Comparison of ENCODE assay signal across 1 cellular context in the genomic region with DNA sequence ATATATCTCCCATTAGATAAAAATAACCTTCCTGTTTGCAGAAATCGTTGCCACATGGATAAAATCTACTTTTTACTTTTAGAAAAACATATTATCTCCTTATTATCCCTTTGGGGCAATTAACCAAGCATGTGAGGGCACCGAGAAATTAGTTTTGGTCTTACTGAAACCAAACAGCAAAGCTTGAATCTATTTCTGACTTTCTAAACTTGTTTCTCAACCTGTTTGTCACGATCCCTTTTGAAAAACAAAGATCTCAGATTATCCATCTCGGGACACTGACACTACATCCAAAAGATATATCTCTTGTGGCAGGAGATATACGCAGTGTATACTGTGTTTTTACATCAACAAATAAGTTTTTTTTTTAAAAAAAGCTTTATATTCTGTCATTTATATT.
TF ChIP-seq lines count a peak whose summit lies in the region.

No MANE protein-coding gene starts in this region.

TF ChIP-seq in GM12878, 131 proteins besides CTCF, POLR2A, EP300 and RAD21 (continued from another document):
- TF ChIP-seq NFIC (IDR thresholded peaks at IDR 0.05; ENCODE audit: low read depth, low read length) (no peak; the same call in 1 of the 2 replicates), BHLHE40 (IDR thresholded peaks at IDR 0.05; ENCODE audit: borderline replicate concordance in 1 of 2, low read depth in 2 of 2, low read length in 1 of 2) (peak in 1 of 2 experiments; percentile 25; a peak in 1 of 4 replicates), MEF2B (IDR thresholded peaks at IDR 0.05; ENCODE audit: partially characterized antibody, poor library complexity, severe bottlenecking) (peak; percentile 58), NBN (IDR thresholded peaks at IDR 0.05) (no peak), MTA2 (IDR thresholded peaks at IDR 0.05; ENCODE audit: low read depth) (peak; percentile 34; the same call in 1 of the 2 replicates), JUND (IDR thresholded peaks at IDR 0.05; ENCODE audit: low read depth, low read length) (no peak), BCL11A (IDR thresholded peaks at IDR 0.05; ENCODE audit: low read depth, low read length) (0 out of 2 replicates have a peak, but pooled peaks have one; percentile 33), FOXM1 (IDR thresholded peaks at IDR 0.05; ENCODE audit: low read depth, low read length) (peak; percentile 24; the same call in 1 of the 2 replicates), TBL1XR1 (IDR thresholded peaks at IDR 0.05; ENCODE audit: low read depth, low read length) (no peak), MEF2A (IDR thresholded peaks at IDR 0.05; ENCODE audit: insufficient read depth, low read depth, low read length) (peak; percentile 68), RBBP5 (conservative IDR thresholded peaks at IDR 0.05) (no peak), RUNX3 (IDR thresholded peaks at IDR 0.05; ENCODE audit: low read length) (peak; percentile 44), SPI1 (IDR thresholded peaks at IDR 0.05; ENCODE audit: borderline replicate concordance, insufficient read depth, low read depth, low read length) (no peak)
- TF ChIP-seq, protein P1, sequence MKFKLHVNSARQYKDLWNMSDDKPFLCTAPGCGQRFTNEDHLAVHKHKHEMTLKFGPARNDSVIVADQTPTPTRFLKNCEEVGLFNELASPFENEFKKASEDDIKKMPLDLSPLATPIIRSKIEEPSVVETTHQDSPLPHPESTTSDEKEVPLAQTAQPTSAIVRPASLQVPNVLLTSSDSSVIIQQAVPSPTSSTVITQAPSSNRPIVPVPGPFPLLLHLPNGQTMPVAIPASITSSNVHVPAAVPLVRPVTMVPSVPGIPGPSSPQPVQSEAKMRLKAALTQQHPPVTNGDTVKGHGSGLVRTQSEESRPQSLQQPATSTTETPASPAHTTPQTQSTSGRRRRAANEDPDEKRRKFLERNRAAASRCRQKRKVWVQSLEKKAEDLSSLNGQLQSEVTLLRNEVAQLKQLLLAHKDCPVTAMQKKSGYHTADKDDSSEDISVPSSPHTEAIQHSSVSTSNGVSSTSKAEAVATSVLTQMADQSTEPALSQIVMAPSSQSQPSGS (IDR thresholded peaks at IDR 0.05; ENCODE audit: low read length), result peak; percentile 50
- TF ChIP-seq, protein P2, sequence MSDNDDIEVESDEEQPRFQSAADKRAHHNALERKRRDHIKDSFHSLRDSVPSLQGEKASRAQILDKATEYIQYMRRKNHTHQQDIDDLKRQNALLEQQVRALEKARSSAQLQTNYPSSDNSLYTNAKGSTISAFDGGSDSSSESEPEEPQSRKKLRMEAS (IDR thresholded peaks at IDR 0.05; ENCODE audit: low read depth, low read length), result no peak
